ENCODE assay signal across 6 cellular contexts in genomic region chr22:19446603-19447387, GRCh38. TPM values are rescaled to one million over a fixed set of nuclear protein-coding genes. Genes with fewer than 3 reads are reported as not detected.
DNase-seq lines count a peak whose midpoint lies in the region; ATAC-seq and TF ChIP-seq lines count a peak whose summit lies in the region.

No MANE protein-coding gene starts in this region.

- no peak for TF ChIP-seq EP300 in transverse colon (IDR thresholded peaks at IDR 0.05; ENCODE audit: low read depth)

- H2AFZ ChIP-seq in hepatocyte: peak overlapping the region; percentile 69

- H3K27me3 ChIP-seq in Panc1 (ENCODE audit: control insufficient read depth, insufficient read depth, low read length): no peaks in the 10 kb centered on the region
- H3K27me3 ChIP-seq in hepatocyte: no peaks in the 10 kb centered on the region
- no peaks in the 10 kb centered on the region for H3K27me3 ChIP-seq in transverse colon

- peaks cover 50% of the 10 kb centered on the region for H3K79me2 ChIP-seq in hepatocyte

- 20% methylated on average over 31 of the region's 31 CpGs for WGBS in hepatocyte (ENCODE audit: low lambda C conversion rate, missing lambda C conversion rate)
- WGBS in transverse colon (ENCODE audit: low coverage in 1 of 2), 2 donors: 16 to 17% methylated on average over 4 to 31 of the region's 31 CpGs

- no peaks in the 10 kb centered on the region for H3K9me2 ChIP-seq in hepatocyte (replicated peaks; ENCODE audit: insufficient read depth)

- CTCF ChIA-PET in Panc1 (lab: Charles Lee): interaction anchor here (0.6 kb wide), 1 partner anchor 40 kb away, joined by 8 read pairs; no protein-coding TSS in a partner anchor

- peak overlapping the region; percentile 93 for H3K4me2 ChIP-seq in hepatocyte

- no TSS peak for BruUV-seq in Panc1 (replicated peaks; lab: Mats Ljungman, UMichigan)

- in situ Hi-C loops in Panc1 (cut with HindIII; ENCODE audit: low pct_unique_long_range_greater_than_20kb, low sequenced_read_pairs): no loop called here
- in situ Hi-C loops in transverse colon (cut with MboI; ENCODE audit: low pct_ligation_motif_present in 1 of 4, low pct_unique_long_range_greater_than_20kb in 1 of 4, low sequenced_read_pairs in 3 of 4): no loop called here

- peaks cover 16% of the 10 kb centered on the region; the same call in 1 of the 2 replicates for H3K4me1 ChIP-seq in Panc1 (ENCODE audit: control insufficient read depth, insufficient read depth, low read length)
- peaks cover 20% of the 10 kb centered on the region for H3K4me1 ChIP-seq in hepatocyte (ENCODE audit: insufficient read depth)
- peaks cover 16 to 23% (median 21%) of the 10 kb centered on the region in 4 donors for H3K4me1 ChIP-seq in transverse colon

- peak overlapping the region; percentile 76 for H3K27ac ChIP-seq in Panc1 (ENCODE audit: low read length)
- H3K27ac ChIP-seq in hepatocyte: peak overlapping the region; percentile 92
- H3K27ac ChIP-seq in transverse colon: peak overlapping the region; percentile 92 to 97 (median 96)

- POLR2A ChIA-PET in Panc1 (lab: Charles Lee): no interaction called here

- no peaks in the 10 kb centered on the region for H4K20me1 ChIP-seq in hepatocyte (ENCODE audit: insufficient read depth, poor library complexity, severe bottlenecking)

- no peaks in the 10 kb centered on the region for H3K9me3 ChIP-seq in Panc1 (ENCODE audit: control insufficient read depth, insufficient read depth, low read depth, low read length)
- H3K9me3 ChIP-seq in hepatocyte (ENCODE audit: low read depth): no peaks in the 10 kb centered on the region
- H3K9me3 ChIP-seq in transverse colon: no peaks in the 10 kb centered on the region

- H3K4me3 ChIP-seq in Panc1 (ENCODE audit: low read depth in 2 of 2, low read length in 2 of 2) (peak overlapping the region; percentile 74 to 81), hepatocyte (peak overlapping the region; percentile 62), transverse colon (peak overlapping the region; percentile 66 to 95 (median 76))

- no peak for TF ChIP-seq POLR2A in transverse colon (IDR thresholded peaks at IDR 0.05)

- ATAC-seq in Panc1 (peak; percentile 49), HG03354 (IDR thresholded peaks at IDR 0.05; ENCODE audit: poor library complexity, severe bottlenecking, unreplicated experiment) (no peak)

- intact Hi-C loops in Panc1 (cut with micrococcal nuclease; ENCODE audit: unreplicated experiment): no loop called here
- intact Hi-C loops in transverse colon (cut with DNase I; ENCODE audit: low total_unique reads): no loop called here

- H3K36me3 ChIP-seq in Panc1 (ENCODE audit: control insufficient read depth, insufficient read depth, low read length): no peaks in the 10 kb centered on the region; the same call in none of the 2 replicates
- no peaks in the 10 kb centered on the region for H3K36me3 ChIP-seq in hepatocyte (replicated peaks; ENCODE audit: insufficient read depth, low read depth)
- H3K36me3 ChIP-seq in transverse colon: peaks cover 0 to 9% (median 0%) of the 10 kb centered on the region in 4 donors

- peak; percentile 32 for DNase-seq in ELR (ENCODE audit: low read depth)
- no peak for DNase-seq in Panc1 (ENCODE audit: low read depth, low spot score)
- DNase-seq in hepatocyte (ENCODE audit: low spot score): no peak
- peak; percentile 12 for DNase-seq in transverse colon
- DNase-seq in stimulated activated CD4-positive, alpha-beta T cell treated with anti-CD3 and anti-CD28 coated beads, Interleukin-2, amount 100 ng/mL, for 48 hours: no peak

- TF ChIP-seq CTCF in Panc1 (IDR thresholded peaks at IDR 0.05) (no peak), hepatocyte (IDR thresholded peaks at IDR 0.05; ENCODE audit: poor library complexity) (no peak), transverse colon (IDR thresholded peaks at IDR 0.05) (no peak)

RNA-seq across cellular contexts. Expression of gene C22orf39, which starts 0.7 kb away (rescaled TPM):
- total RNA-seq in Panc1 (2021; ENCODE audit: unreplicated experiment) (20.5 TPM), hepatocyte (26.4 and 29.5 TPM in 2 replicates), transverse colon (10 to 100 TPM; 26.6 to 50.7 (median 39.4) TPM)
- 25.8 TPM for polyA plus RNA-seq in Panc1 (2012; ENCODE audit: insufficient read length)
- polyA plus RNA-seq in hepatocyte: 29.0 and 32.4 TPM in 2 replicates

RNA-seq across cellular contexts. Expression of gene MRPL40, which starts 14.4 kb away (rescaled TPM):
- total RNA-seq in Panc1 (2021; ENCODE audit: unreplicated experiment) (36.3 TPM), hepatocyte (25.9 and 28.1 TPM in 2 replicates), transverse colon (10 to 100 TPM; 10.9 to 29.2 (median 13.7) TPM)
- polyA plus RNA-seq in Panc1 (2012; ENCODE audit: insufficient read length): 32.0 TPM
- 57.6 and 62.9 TPM in 2 replicates for polyA plus RNA-seq in hepatocyte

RNA-seq across cellular contexts. Expression of gene HIRA, which starts 15.3 kb away (rescaled TPM):
- total RNA-seq in Panc1 (2021; ENCODE audit: unreplicated experiment) (23.8 TPM), hepatocyte (23.6 and 30.6 TPM in 2 replicates), transverse colon (10 to 100 TPM; 18.3 to 29.3 (median 20.3) TPM)
- 20.9 TPM for polyA plus RNA-seq in Panc1 (2012; ENCODE audit: insufficient read length)
- polyA plus RNA-seq in hepatocyte: 17.4 and 23.5 TPM in 2 replicates

RNA-seq across cellular contexts. Expression of gene UFD1, which starts 32.2 kb away (rescaled TPM):
- total RNA-seq in Panc1 (2021; ENCODE audit: unreplicated experiment) (82.8 TPM), hepatocyte (48.6 and 51.5 TPM in 2 replicates), transverse colon (10 to 100 TPM in 3 of 4 donors, 1 to 10 TPM in 1; 4.9 to 57.2 (median 36.8) TPM)
- polyA plus RNA-seq in Panc1 (2012; ENCODE audit: insufficient read length): 124 TPM
- polyA plus RNA-seq in hepatocyte: 79.1 and 86.0 TPM in 2 replicates

RNA-seq across cellular contexts. Expression of gene CDC45, which starts 32.9 kb away (rescaled TPM):
- total RNA-seq in Panc1 (2021; ENCODE audit: unreplicated experiment) (26.1 TPM), hepatocyte (6.5 and 7.1 TPM in 2 replicates), transverse colon (1 to 10 TPM in 3 of 4 donors, not detected in 1; 1.1 to 2.0 (median 1.2) TPM)
- 16.0 TPM for polyA plus RNA-seq in Panc1 (2012; ENCODE audit: insufficient read length)
- polyA plus RNA-seq in hepatocyte: 3.5 and 3.7 TPM in 2 replicates

Comparison
In these comparisons a context has a peak if more than half of its experiments do, and no peak if none do; other contexts are left out.
1. DNase-seq: peak in ELR (single experiment) and transverse colon (single experiment); none in Panc1 (single experiment), hepatocyte (single experiment) and stimulated activated CD4-positive, alpha-beta T cell treated with anti-CD3 and anti-CD28 coated beads, Interleukin-2, amount 100 ng/mL, for 48 hours (0 of 2).
2. Peak in every context shown above with its lines, with median percentiles within 50 percentile points of each other: H3K27ac ChIP-seq and H3K4me3 ChIP-seq.